6 cellular contexts compared by ENCODE assay signal in genomic region chr6:30914854-30915590, GRCh38. TPM values are rescaled to one million over a fixed set of nuclear protein-coding genes. Genes with fewer than 3 reads are reported as not detected.
DNase-seq lines count a peak whose midpoint lies in the region; ATAC-seq and TF ChIP-seq lines count a peak whose summit lies in the region.

No MANE protein-coding gene starts in this region.

- peaks cover 1 to 8% (median 3%) of the 10 kb centered on the region in 3 donors for H3K27me3 Mint-ChIP-seq in immature natural killer cell (ENCODE audit: low read depth in 3 of 3)

- H3K27ac Mint-ChIP-seq in immature natural killer cell, result peak overlapping the region; percentile 73 to 92 (median 86)

- peaks cover 20 to 47% of the 10 kb centered on the region in 2 donors for H3K4me1 Mint-ChIP-seq in immature natural killer cell

- peaks cover 24 to 32% (median 30%) of the 10 kb centered on the region in 3 donors for H3K36me3 Mint-ChIP-seq in immature natural killer cell

- no peak for ATAC-seq in GM21825 (IDR thresholded peaks at IDR 0.05; ENCODE audit: unreplicated experiment)

- H3K27ac ChIP-seq in C4-2B (peak overlapping the region; percentile 88), VCaP (peak overlapping the region; percentile 86)

- no peak for DNase-seq in immature natural killer cell
- no peak for DNase-seq in Kasumi-1 (lab: John Stamatoyannopoulos, UW)
- DNase-seq in dermis blood vessel endothelial cell, result no peak

- peak overlapping the region; percentile 87 to 98 (median 91) for H3K4me3 Mint-ChIP-seq in immature natural killer cell

- no peaks in the 10 kb centered on the region for H3K9me3 Mint-ChIP-seq in immature natural killer cell

- no peak for TF ChIP-seq CTCF in C4-2B (conservative IDR thresholded peaks at IDR 0.05)
- TF ChIP-seq CTCF in VCaP (conservative IDR thresholded peaks at IDR 0.05), result no peak

RNA-seq across cellular contexts. Expression of gene VARS2, which starts 1.0 kb away (rescaled TPM):
- polyA plus RNA-seq in immature natural killer cell, result 10 to 100 TPM; 12.0 to 17.5 (median 12.6) TPM
- total RNA-seq in dermis blood vessel endothelial cell, result 11.7 and 20.5 TPM in 2 replicates

RNA-seq across cellular contexts. Expression of gene GTF2H4, which starts 7.0 kb away (rescaled TPM):
- 10 to 100 TPM in 1 of 3 donors, 1 to 10 TPM in 1, not detected in 1; 6.3 to 10.2 TPM for polyA plus RNA-seq in immature natural killer cell
- 16.2 and 26.4 TPM in 2 replicates for total RNA-seq in dermis blood vessel endothelial cell

RNA-seq across cellular contexts. Expression of gene SFTA2, which starts 16.9 kb away (rescaled TPM):
- not detected for polyA plus RNA-seq in immature natural killer cell
- total RNA-seq in dermis blood vessel endothelial cell, result not detected in 2 replicates

RNA-seq across cellular contexts. Expression of gene MUCL3, which starts 25.8 kb away (rescaled TPM):
- polyA plus RNA-seq in immature natural killer cell, result not detected
- total RNA-seq in dermis blood vessel endothelial cell, result not detected in 2 replicates

RNA-seq across cellular contexts. Expression of gene DDR1, which starts 30.7 kb away (rescaled TPM):
- polyA plus RNA-seq in immature natural killer cell, result 1 to 10 TPM in 1 of 3 donors, under 1 TPM in 1, not detected in 1; 0.41 to 1.1 TPM
- 8.5 and 9.1 TPM in 2 replicates for total RNA-seq in dermis blood vessel endothelial cell
